In the genomic region with DNA sequence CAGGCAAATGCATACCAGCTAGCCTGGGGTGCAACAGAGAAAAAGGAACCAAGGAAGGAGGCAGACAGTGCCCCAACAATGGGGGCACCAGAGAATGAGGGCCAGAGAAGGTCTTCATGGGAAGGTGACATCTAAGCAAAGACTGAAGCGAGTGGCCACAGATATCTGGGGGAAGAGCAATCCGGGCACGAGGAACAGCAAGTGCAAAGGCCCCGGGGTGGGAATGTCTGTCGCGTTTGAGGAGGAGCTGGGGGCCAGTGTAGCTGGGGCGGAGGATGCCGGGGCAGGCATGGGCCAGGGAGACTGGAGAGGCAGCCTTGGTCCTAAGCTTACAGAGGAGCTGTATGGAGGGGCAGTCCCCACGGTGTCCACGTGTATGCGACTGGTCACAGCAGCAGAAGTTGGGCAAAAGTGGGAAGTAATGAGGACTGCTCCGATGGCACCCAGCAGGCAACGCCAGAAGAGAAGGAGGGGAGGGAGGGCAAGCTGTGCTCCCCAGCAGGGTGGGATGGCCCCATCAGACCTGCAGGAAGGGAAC, we compare ENCODE assay signal across 1 cellular context.
A peak's percentile ranks its signal among the peaks of the same experiment; 100 is the strongest.
TF ChIP-seq lines count a peak whose summit lies in the region.

No MANE protein-coding gene starts in this region.

TF ChIP-seq in K562, 482 proteins besides CTCF, POLR2A, EP300 and RAD21:
- TF ChIP-seq ZFP36 (IDR thresholded peaks at IDR 0.05; ENCODE audit: low read depth, low read length, partially characterized antibody) (no peak), TAF7 (tag; IDR thresholded peaks at IDR 0.05) (no peak), TRIM24 (IDR thresholded peaks at IDR 0.05) (no peak), YBX1 (IDR thresholded peaks at IDR 0.05) (no peak), ZNF766 (CRISPR knock-in tag; conservative IDR thresholded peaks at IDR 0.05) (no peak), ZNF316 (IDR thresholded peaks at IDR 0.05) (peak; percentile 0; the same call in 1 of the 2 replicates), POLR2H (tag; IDR thresholded peaks at IDR 0.05; ENCODE audit: low read depth) (no peak), ZNF57 (CRISPR knock-in tag; IDR thresholded peaks at IDR 0.05) (no peak), BCOR (IDR thresholded peaks at IDR 0.05) (peak; percentile 60; the same call in 1 of the 2 replicates), EHMT2 (IDR thresholded peaks at IDR 0.05) (no peak)
- TF ChIP-seq, protein P1, sequence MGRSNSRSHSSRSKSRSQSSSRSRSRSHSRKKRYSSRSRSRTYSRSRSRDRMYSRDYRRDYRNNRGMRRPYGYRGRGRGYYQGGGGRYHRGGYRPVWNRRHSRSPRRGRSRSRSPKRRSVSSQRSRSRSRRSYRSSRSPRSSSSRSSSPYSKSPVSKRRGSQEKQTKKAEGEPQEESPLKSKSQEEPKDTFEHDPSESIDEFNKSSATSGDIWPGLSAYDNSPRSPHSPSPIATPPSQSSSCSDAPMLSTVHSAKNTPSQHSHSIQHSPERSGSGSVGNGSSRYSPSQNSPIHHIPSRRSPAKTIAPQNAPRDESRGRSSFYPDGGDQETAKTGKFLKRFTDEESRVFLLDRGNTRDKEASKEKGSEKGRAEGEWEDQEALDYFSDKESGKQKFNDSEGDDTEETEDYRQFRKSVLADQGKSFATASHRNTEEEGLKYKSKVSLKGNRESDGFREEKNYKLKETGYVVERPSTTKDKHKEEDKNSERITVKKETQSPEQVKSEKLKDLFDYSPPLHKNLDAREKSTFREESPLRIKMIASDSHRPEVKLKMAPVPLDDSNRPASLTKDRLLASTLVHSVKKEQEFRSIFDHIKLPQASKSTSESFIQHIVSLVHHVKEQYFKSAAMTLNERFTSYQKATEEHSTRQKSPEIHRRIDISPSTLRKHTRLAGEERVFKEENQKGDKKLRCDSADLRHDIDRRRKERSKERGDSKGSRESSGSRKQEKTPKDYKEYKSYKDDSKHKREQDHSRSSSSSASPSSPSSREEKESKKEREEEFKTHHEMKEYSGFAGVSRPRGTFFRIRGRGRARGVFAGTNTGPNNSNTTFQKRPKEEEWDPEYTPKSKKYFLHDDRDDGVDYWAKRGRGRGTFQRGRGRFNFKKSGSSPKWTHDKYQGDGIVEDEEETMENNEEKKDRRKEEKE (IDR thresholded peaks at IDR 0.05; ENCODE audit: borderline replicate concordance in 1 of 2, control insufficient read depth in 1 of 2, low read depth in 2 of 2, low read length in 1 of 2): no peak
TF ChIP-seq in K562: peak in this region for 2.
